23 cellular contexts compared by ENCODE assay signal in genomic region chr11:72146625-72147024, GRCh38. TPM values are rescaled to one million over a fixed set of nuclear protein-coding genes. Genes with fewer than 3 reads are reported as not detected.
A peak's percentile ranks its signal among the peaks of the same experiment; 100 is the strongest.
DNase-seq lines count a peak whose midpoint lies in the region; ATAC-seq, FAIRE-seq and TF ChIP-seq lines count a peak whose summit lies in the region.
"Had no signal": no experiment of that assay in that cellular context is flagged by ENCODE, and none has a peak within 500 bp of the region (broad histone marks: within the 10 kb centered on the region; RNA-seq: fewer than 3 reads in every experiment).

No MANE protein-coding gene starts in this region.

- H4K8ac ChIP-seq in neuronal stem cell (ENCODE audit: low read depth, low read length) = no peak overlapping the region

- H3K9me3 ChIP-seq in K562 (replicated peaks; ENCODE audit: control insufficient read depth, insufficient read depth, low read depth, low read length) = no peaks in the 10 kb centered on the region
- H3K9me3 ChIP-seq in neuronal stem cell (replicated peaks in 1 of 2; ENCODE audit: control insufficient read depth in 2 of 2, insufficient read depth in 1 of 2, low read depth in 1 of 2, low read length in 2 of 2) = no peaks in the 10 kb centered on the region
- no peaks in the 10 kb centered on the region for H3K9me3 ChIP-seq in esophagus squamous epithelium

- no peak overlapping the region for H2AK5ac ChIP-seq in neuronal stem cell (ENCODE audit: low read depth, low read length)

- WGBS in K562 (ENCODE audit: insufficient coverage, low coverage, missing lambda C conversion rate) = 8% methylated on average over 2 of the region's 2 CpGs
- WGBS in neuronal stem cell (ENCODE audit: extremely low coverage in 2 of 2, insufficient read length in 2 of 2, insufficient replicate concordance in 1 of 2), 2 donors = no CpG with 5 or more reads among the region's 2 CpGs
- WGBS in esophagus squamous epithelium, 2 donors = 44 to 59% methylated on average over 2 of the region's 2 CpGs

- H3K4me3 ChIP-seq in K562 (no peak overlapping the region), neuronal stem cell (ENCODE audit: low read length in 2 of 2) (no peak overlapping the region), esophagus squamous epithelium (no peak overlapping the region)

- intact Hi-C loops in K562 (cut with micrococcal nuclease) = no loop called here
- intact Hi-C loops in esophagus squamous epithelium (cut with DNase I) = no loop called here

- no peak overlapping the region for H3K18ac ChIP-seq in neuronal stem cell (ENCODE audit: low read length)

- H4K91ac ChIP-seq in neuronal stem cell (ENCODE audit: low read depth, low read length, poor library complexity) = no peak overlapping the region

- no peaks in the 10 kb centered on the region for H3K79me1 ChIP-seq in neuronal stem cell (ENCODE audit: low read depth, low read length)

- DNase-seq in LHCN-M2 (ENCODE audit: low read depth) = peak; percentile 51
- DNase-seq in K562 (ENCODE audit: extremely low read depth in 1 of 4, low spot score in 3 of 4) = no peak
- DNase-seq in neuronal stem cell (ENCODE audit: low spot score) = no peak
- DNase-seq in NCI-H446 (lab: John Stamatoyannopoulos, UW) = no peak
- no peak for DNase-seq in NCI-H2196 (lab: John Stamatoyannopoulos, UW; ENCODE audit: unreplicated experiment)
- DNase-seq in esophagus squamous epithelium (lab: John Stamatoyannopoulos, UW) = no peak
- DNase-seq: CD4-positive, CD25-positive, alpha-beta regulatory T cell; DMS79; H9; NCI-H1105 treated with DMSO at 0.1 percent for 48 hours; NCI-H2029 treated with DMSO at 0.1 percent for 48 hours; NCI-H345; NCI-H526; SHP77; T-cell had no signal

- ATAC-seq in K562 = no peak
- ATAC-seq: SK-N-SH treated with all-trans-retinoic acid at 6 μM for 48 hours, T-cell had no signal

- in situ Hi-C loops in K562 (cut with MboI) = no loop called here

- no peak overlapping the region for H2BK5ac ChIP-seq in neuronal stem cell (ENCODE audit: low read length)

- TF ChIP-seq RAD21 in K562 (CRISPR knock-in tag; conservative IDR thresholded peaks at IDR 0.05 in 1 of 2, IDR thresholded peaks at IDR 0.05 in 1 of 2) = no peak

- TF ChIP-seq EP300 in K562 (IDR thresholded peaks at IDR 0.05; ENCODE audit: low read length) = no peak

- CTCF ChIA-PET in K562 (lab: Yijun Ruan, JAX; ENCODE audit: low intra/inter-chr PET ratio) = interaction anchor here (0.6 kb wide), 1 partner anchor 121 kb away, joined by 3 read pairs; no protein-coding TSS in a partner anchor

- H3K23ac ChIP-seq in neuronal stem cell (ENCODE audit: low read depth, low read length, poor library complexity) = no peak overlapping the region

- H2BK15ac ChIP-seq in neuronal stem cell (ENCODE audit: low read length) = no peak overlapping the region

- H2AFZ ChIP-seq in K562 (ENCODE audit: low read depth, low read length) = no peak overlapping the region
- H2AFZ ChIP-seq in neuronal stem cell (ENCODE audit: low read length) = peak overlapping the region; percentile 42

- H3K9ac ChIP-seq in K562 (ENCODE audit: insufficient read depth in 1 of 2, low read depth in 2 of 2, low read length in 2 of 2) (no peak overlapping the region), neuronal stem cell (ENCODE audit: low read depth, low read length, poor library complexity) (no peak overlapping the region)
- H3K9ac ChIP-seq: KMS-11 had no signal

- no peaks in the 10 kb centered on the region for H3K36me3 ChIP-seq in K562 (ENCODE audit: control insufficient read depth, insufficient read depth, low read length)
- no peaks in the 10 kb centered on the region for H3K36me3 ChIP-seq in neuronal stem cell (replicated peaks in 1 of 2; ENCODE audit: control insufficient read depth in 2 of 2, insufficient read depth in 2 of 2, low read length in 2 of 2)
- no peaks in the 10 kb centered on the region for H3K36me3 ChIP-seq in esophagus squamous epithelium

- TF ChIP-seq CTCF in K562 (IDR thresholded peaks at IDR 0.05 in 2 of 3, conservative IDR thresholded peaks at IDR 0.05 in 1 of 3; ENCODE audit: insufficient read depth in 2 of 3, low read depth in 1 of 3, low read length in 3 of 3) = no peak
- no peak for TF ChIP-seq CTCF in esophagus squamous epithelium (IDR thresholded peaks at IDR 0.05)

- H3K4me2 ChIP-seq in K562 (ENCODE audit: insufficient read depth, low read length) = no peak overlapping the region
- H3K4me2 ChIP-seq in neuronal stem cell (ENCODE audit: insufficient read depth, low read length, poor library complexity, severe bottlenecking) = no peak overlapping the region
- H3K4me2 ChIP-seq: KMS-11 had no signal

- H3K4me1 ChIP-seq in K562 (replicated peaks in 1 of 2; ENCODE audit: control insufficient read depth in 2 of 2, insufficient read depth in 2 of 2, low read length in 2 of 2) (0 out of 5 replicates have a peak, but pooled peaks cover 0 to 3% of the 10 kb centered on the region in 2 experiments), neuronal stem cell (ENCODE audit: control insufficient read depth in 2 of 2, insufficient read depth in 1 of 2, low read depth in 1 of 2, low read length in 2 of 2) (no peaks in the 10 kb centered on the region), esophagus squamous epithelium (peaks cover 0 to 16% (median 1%) of the 10 kb centered on the region in 3 donors)

- H2BK120ac ChIP-seq in neuronal stem cell (ENCODE audit: low read depth, low read length) = no peak overlapping the region

- H3K27me3 ChIP-seq in K562 (ENCODE audit: control insufficient read depth in 2 of 2, insufficient read depth in 2 of 2, low read length in 2 of 2) (no peaks in the 10 kb centered on the region), neuronal stem cell (ENCODE audit: control insufficient read depth in 3 of 3, insufficient read depth in 3 of 3, low read depth in 1 of 3, low read length in 3 of 3) (no peaks in the 10 kb centered on the region), esophagus squamous epithelium (no peaks in the 10 kb centered on the region)

- H3K4ac ChIP-seq in neuronal stem cell (ENCODE audit: low read length) = no peak overlapping the region

- no TSS peak for BruUV-seq in K562 (replicated peaks; lab: Mats Ljungman, UMichigan)

- POLR2A ChIA-PET in K562 (lab: Yijun Ruan, JAX) = interaction anchor here (0.6 kb wide), 1 partner anchor 73 kb away, joined by 3 read pairs; no protein-coding TSS in a partner anchor

- TF ChIP-seq POLR2A in K562 (conservative IDR thresholded peaks at IDR 0.05) = no peak
- no peak for TF ChIP-seq POLR2A in esophagus squamous epithelium (IDR thresholded peaks at IDR 0.05)

- no peak overlapping the region for H3K14ac ChIP-seq in neuronal stem cell (ENCODE audit: low read length)

- H3K9me1 ChIP-seq in K562 (ENCODE audit: control insufficient read depth, insufficient read depth, low read length) = no peaks in the 10 kb centered on the region

- no peak overlapping the region for H2BK12ac ChIP-seq in neuronal stem cell (ENCODE audit: low read length)

- FAIRE-seq in K562 (lab: Jason Lieb, UNC) = no peak
- FAIRE-seq: GM19239 had no signal

- H3K27ac ChIP-seq in K562 (ENCODE audit: extremely low read depth, low read depth, low read length) = no peak overlapping the region
- H3K27ac ChIP-seq in neuronal stem cell (replicated peaks; ENCODE audit: low read length) = no peak overlapping the region
- no peak overlapping the region for H3K27ac ChIP-seq in esophagus squamous epithelium
- H3K27ac ChIP-seq: HL-60, KMS-11 had no signal

- H3K79me2 ChIP-seq in K562 (ENCODE audit: control insufficient read depth, insufficient read depth, low read length) = no peaks in the 10 kb centered on the region

- H4K20me1 ChIP-seq in K562 (replicated peaks; ENCODE audit: control insufficient read depth, insufficient read depth, low read length) = no peaks in the 10 kb centered on the region

RNA-seq across cellular contexts. Expression of gene FOLR3, which starts 11.1 kb away (rescaled TPM):
- total RNA-seq in LHCN-M2 (2014; rRNA removed) = not detected in 2 replicates
- 0.79 TPM for polyA plus RNA-seq in LHCN-M2 (2012)
- total RNA-seq in K562 (2011; cell fraction: chromatin; rRNA removed; ENCODE audit: low replicate concordance) = not detected in 2 replicates
- not detected in 2 replicates for total RNA-seq in K562 (2011; cell fraction: nucleolus; rRNA removed)
- not detected in 2 replicates for total RNA-seq in K562 (2011; cell fraction: nucleoplasm; rRNA removed)
- total RNA-seq in K562 (2014; rRNA removed) = not detected in 2 replicates
- not detected in 2 replicates for total RNA-seq in K562 (2014; rRNA removed; fragmentation: Illumina TruSeq; extraction: Trizol)
- total RNA-seq in K562 (2015; rRNA removed; fragmentation: Illumina TruSeq; extraction: Trizol) = not detected in 2 replicates
- total RNA-seq in K562 (2021) = not detected in 2 replicates
- not detected in 2 replicates for polyA plus RNA-seq in K562 (2011; rRNA removed)
- not detected in 2 replicates for polyA plus RNA-seq in K562 (2011; cell fraction: cytosol; rRNA removed)
- not detected in 2 replicates for polyA plus RNA-seq in K562 (2011; cell fraction: nucleus; rRNA removed)
- not detected in 2 replicates for polyA plus RNA-seq in K562 (2012)
- polyA plus RNA-seq in K562 (2014; fragmentation: Illumina TruSeq; extraction: Trizol) = not detected in 2 replicates
- not detected for polyA plus RNA-seq in K562 (2014; fragmentation: Nextera tagmentation; extraction: Ambion mirVana)
- polyA plus RNA-seq in K562 (2014; rRNA removed) = not detected in 2 replicates
- not detected in 2 replicates for polyA minus RNA-seq in K562 (2011; rRNA and poly(A)+ RNA removed)
- polyA minus RNA-seq in K562 (2011; cell fraction: cytosol; rRNA and poly(A)+ RNA removed) = not detected in 2 replicates
- polyA minus RNA-seq in K562 (2011; cell fraction: nucleus; rRNA and poly(A)+ RNA removed) = not detected in 2 replicates
- polyA plus RNA-seq in neuronal stem cell (2013, experiment 1 of 2) = not detected
- not detected for polyA plus RNA-seq in neuronal stem cell (2013, experiment 2 of 2)
- under 1 TPM in 1 of 4 donors, not detected in 3; 0.35 TPM for total RNA-seq in esophagus squamous epithelium
- total RNA-seq: A673; CD4-positive, CD25-positive, alpha-beta regulatory T cell; H9; HT-29; OCI-LY7; T-cell had no signal

RNA-seq across cellular contexts. Expression of gene ANAPC15, which starts 34.1 kb away (rescaled TPM):
- 33.9 and 42.8 TPM in 2 replicates for total RNA-seq in LHCN-M2 (2014; rRNA removed)
- polyA plus RNA-seq in LHCN-M2 (2012) = 117 TPM
- 13.0 and 14.3 TPM in 2 replicates for total RNA-seq in K562 (2011; cell fraction: chromatin; rRNA removed; ENCODE audit: low replicate concordance)
- 15.5 and 17.0 TPM in 2 replicates for total RNA-seq in K562 (2011; cell fraction: nucleolus; rRNA removed)
- 22.1 and 26.9 TPM in 2 replicates for total RNA-seq in K562 (2011; cell fraction: nucleoplasm; rRNA removed)
- total RNA-seq in K562 (2014; rRNA removed) = 71.8 and 79.9 TPM in 2 replicates
- total RNA-seq in K562 (2014; rRNA removed; fragmentation: Illumina TruSeq; extraction: Trizol) = 53.5 and 59.0 TPM in 2 replicates
- total RNA-seq in K562 (2015; rRNA removed; fragmentation: Illumina TruSeq; extraction: Trizol) = 67.2 and 74.9 TPM in 2 replicates
- 63.5 and 72.7 TPM in 2 replicates for total RNA-seq in K562 (2021)
- polyA plus RNA-seq in K562 (2011; rRNA removed) = 40.9 and 53.0 TPM in 2 replicates
- polyA plus RNA-seq in K562 (2011; cell fraction: cytosol; rRNA removed) = 54.1 and 55.7 TPM in 2 replicates
- 36.7 and 37.1 TPM in 2 replicates for polyA plus RNA-seq in K562 (2011; cell fraction: nucleus; rRNA removed)
- polyA plus RNA-seq in K562 (2012) = 86.1 and 99.9 TPM in 2 replicates
- 110 and 117 TPM in 2 replicates for polyA plus RNA-seq in K562 (2014; fragmentation: Illumina TruSeq; extraction: Trizol)
- 100 to 1,000 TPM; 197 to 254 TPM for polyA plus RNA-seq in K562 (2014; fragmentation: Nextera tagmentation; extraction: Ambion mirVana)
- 75.7 and 80.1 TPM in 2 replicates for polyA plus RNA-seq in K562 (2014; rRNA removed)
- polyA minus RNA-seq in K562 (2011; rRNA and poly(A)+ RNA removed) = 91.2 and 94.5 TPM in 2 replicates
- polyA minus RNA-seq in K562 (2011; cell fraction: cytosol; rRNA and poly(A)+ RNA removed) = 12.2 and 13.6 TPM in 2 replicates
- 6.5 and 14.0 TPM in 2 replicates for polyA minus RNA-seq in K562 (2011; cell fraction: nucleus; rRNA and poly(A)+ RNA removed)
- polyA plus RNA-seq in neuronal stem cell (2013, experiment 1 of 2) = 59.7 TPM
- 57.4 TPM for polyA plus RNA-seq in neuronal stem cell (2013, experiment 2 of 2)
- 10 to 100 TPM; 17.7 to 35.3 (median 23.5) TPM for total RNA-seq in esophagus squamous epithelium

RNA-seq across cellular contexts. Expression of gene TOMT, which starts 40.9 kb away (rescaled TPM):
- total RNA-seq in LHCN-M2 (2014; rRNA removed) (not detected in 2 replicates), K562 (2014; rRNA removed) (not detected in 2 replicates), K562 (2014; rRNA removed; fragmentation: Illumina TruSeq; extraction: Trizol) (not detected in 2 replicates), K562 (2015; rRNA removed; fragmentation: Illumina TruSeq; extraction: Trizol) (not detected in 2 replicates), K562 (2021) (not detected in 2 replicates), esophagus squamous epithelium (not detected)
- not detected for polyA plus RNA-seq in LHCN-M2 (2012)
- not detected in 2 replicates for total RNA-seq in K562 (2011; cell fraction: chromatin; rRNA removed; ENCODE audit: low replicate concordance)
- total RNA-seq in K562 (2011; cell fraction: nucleolus; rRNA removed) = not detected in 2 replicates
- not detected in 2 replicates for total RNA-seq in K562 (2011; cell fraction: nucleoplasm; rRNA removed)
- polyA plus RNA-seq in K562 (2011; rRNA removed) (not detected in 2 replicates), K562 (2014; fragmentation: Illumina TruSeq; extraction: Trizol) (not detected in 2 replicates), K562 (2014; fragmentation: Nextera tagmentation; extraction: Ambion mirVana) (not detected), K562 (2014; rRNA removed) (not detected in 2 replicates)
- not detected in 2 replicates for polyA plus RNA-seq in K562 (2011; cell fraction: cytosol; rRNA removed)
- not detected in 2 replicates for polyA plus RNA-seq in K562 (2011; cell fraction: nucleus; rRNA removed)
- polyA plus RNA-seq in K562 (2012) = not detected in 2 replicates
- polyA minus RNA-seq in K562 (2011; rRNA and poly(A)+ RNA removed) = not detected in 2 replicates
- polyA minus RNA-seq in K562 (2011; cell fraction: cytosol; rRNA and poly(A)+ RNA removed) = not detected in 2 replicates
- polyA minus RNA-seq in K562 (2011; cell fraction: nucleus; rRNA and poly(A)+ RNA removed) = not detected in 2 replicates
- not detected for polyA plus RNA-seq in neuronal stem cell (2013, experiment 1 of 2)
- polyA plus RNA-seq in neuronal stem cell (2013, experiment 2 of 2) = not detected
- total RNA-seq: A673; CD4-positive, CD25-positive, alpha-beta regulatory T cell; H9; OCI-LY7 had no signal
- polyA plus RNA-seq: BJ; CD4-positive, CD25-positive, alpha-beta regulatory T cell had no signal

RNA-seq across cellular contexts. Expression of gene LAMTOR1, which starts 43.5 kb away (rescaled TPM):
- total RNA-seq in LHCN-M2 (2014; rRNA removed) (150 and 155 TPM in 2 replicates), K562 (2014; rRNA removed) (86.0 and 124 TPM in 2 replicates), K562 (2014; rRNA removed; fragmentation: Illumina TruSeq; extraction: Trizol) (71.5 and 84.6 TPM in 2 replicates), K562 (2015; rRNA removed; fragmentation: Illumina TruSeq; extraction: Trizol) (77.4 and 80.0 TPM in 2 replicates), K562 (2021) (66.4 and 71.3 TPM in 2 replicates), esophagus squamous epithelium (10 to 100 TPM; 80.1 to 99.1 (median 97.7) TPM)
- polyA plus RNA-seq in LHCN-M2 (2012) = 203 TPM
- 56.6 and 74.7 TPM in 2 replicates for total RNA-seq in K562 (2011; cell fraction: chromatin; rRNA removed; ENCODE audit: low replicate concordance)
- 60.5 and 60.8 TPM in 2 replicates for total RNA-seq in K562 (2011; cell fraction: nucleolus; rRNA removed)
- total RNA-seq in K562 (2011; cell fraction: nucleoplasm; rRNA removed) = 67.6 and 104 TPM in 2 replicates
- polyA plus RNA-seq in K562 (2011; rRNA removed) (62.6 and 76.1 TPM in 2 replicates), K562 (2014; fragmentation: Illumina TruSeq; extraction: Trizol) (104 and 110 TPM in 2 replicates), K562 (2014; fragmentation: Nextera tagmentation; extraction: Ambion mirVana) (10 to 100 TPM; 91.1 to 97.5 TPM), K562 (2014; rRNA removed) (85.3 and 93.5 TPM in 2 replicates)
- polyA plus RNA-seq in K562 (2011; cell fraction: cytosol; rRNA removed) = 119 and 150 TPM in 2 replicates
- 63.9 and 70.2 TPM in 2 replicates for polyA plus RNA-seq in K562 (2011; cell fraction: nucleus; rRNA removed)
- polyA plus RNA-seq in K562 (2012) = 95.8 and 155 TPM in 2 replicates
- 53.8 and 69.6 TPM in 2 replicates for polyA minus RNA-seq in K562 (2011; rRNA and poly(A)+ RNA removed)
- 81.5 and 96.2 TPM in 2 replicates for polyA minus RNA-seq in K562 (2011; cell fraction: cytosol; rRNA and poly(A)+ RNA removed)
- 34.2 and 46.9 TPM in 2 replicates for polyA minus RNA-seq in K562 (2011; cell fraction: nucleus; rRNA and poly(A)+ RNA removed)
- polyA plus RNA-seq in neuronal stem cell (2013, experiment 1 of 2) = 66.8 TPM
- 64.1 TPM for polyA plus RNA-seq in neuronal stem cell (2013, experiment 2 of 2)

RNA-seq across cellular contexts. Expression of gene FOLR1, which starts 45.3 kb away (rescaled TPM):
- 0.17 TPM in 1 of 2 replicates, not detected in the other for total RNA-seq in LHCN-M2 (2014; rRNA removed)
- 0.61 TPM for polyA plus RNA-seq in LHCN-M2 (2012)
- total RNA-seq in K562 (2011; cell fraction: chromatin; rRNA removed; ENCODE audit: low replicate concordance) = 0.46 and 2.7 TPM in 2 replicates
- total RNA-seq in K562 (2011; cell fraction: nucleolus; rRNA removed) = 2.5 and 3.3 TPM in 2 replicates
- total RNA-seq in K562 (2011; cell fraction: nucleoplasm; rRNA removed) = 1.8 and 2.9 TPM in 2 replicates
- total RNA-seq in K562 (2014; rRNA removed) = 0.68 and 0.90 TPM in 2 replicates
- 0.19 and 0.22 TPM in 2 replicates for total RNA-seq in K562 (2014; rRNA removed; fragmentation: Illumina TruSeq; extraction: Trizol)
- 0.58 and 0.75 TPM in 2 replicates for total RNA-seq in K562 (2015; rRNA removed; fragmentation: Illumina TruSeq; extraction: Trizol)
- 0.49 and 0.92 TPM in 2 replicates for total RNA-seq in K562 (2021)
- 1.2 and 2.3 TPM in 2 replicates for polyA plus RNA-seq in K562 (2011; rRNA removed)
- polyA plus RNA-seq in K562 (2011; cell fraction: cytosol; rRNA removed) = 2.0 and 3.9 TPM in 2 replicates
- 0.77 and 1.7 TPM in 2 replicates for polyA plus RNA-seq in K562 (2011; cell fraction: nucleus; rRNA removed)
- polyA plus RNA-seq in K562 (2012) = 1.8 and 7.5 TPM in 2 replicates
- 0.96 and 1.7 TPM in 2 replicates for polyA plus RNA-seq in K562 (2014; fragmentation: Illumina TruSeq; extraction: Trizol)
- 1 to 10 TPM; 1.0 to 1.7 TPM for polyA plus RNA-seq in K562 (2014; fragmentation: Nextera tagmentation; extraction: Ambion mirVana)
- polyA plus RNA-seq in K562 (2014; rRNA removed) = 1.8 TPM in 2 replicates
- polyA minus RNA-seq in K562 (2011; rRNA and poly(A)+ RNA removed) = 1.5 TPM in 1 of 2 replicates, not detected in the other
- 2.3 and 4.2 TPM in 2 replicates for polyA minus RNA-seq in K562 (2011; cell fraction: cytosol; rRNA and poly(A)+ RNA removed)
- polyA minus RNA-seq in K562 (2011; cell fraction: nucleus; rRNA and poly(A)+ RNA removed) = 1.2 and 1.4 TPM in 2 replicates
- 10.5 TPM for polyA plus RNA-seq in neuronal stem cell (2013, experiment 1 of 2)
- 11.0 TPM for polyA plus RNA-seq in neuronal stem cell (2013, experiment 2 of 2)
- total RNA-seq in esophagus squamous epithelium = 1 to 10 TPM in 2 of 4 donors, under 1 TPM in 1, not detected in 1; 0.38 to 7.6 (median 1.5) TPM
- total RNA-seq: A673; CD4-positive, CD25-positive, alpha-beta regulatory T cell; OCI-LY7 had no signal
- polyA plus RNA-seq: CD4-positive, CD25-positive, alpha-beta regulatory T cell had no signal
